ENCODE assay signal across 8 cellular contexts in genomic region chr4:17811078-17811603, GRCh38. TPM values are rescaled to one million over a fixed set of nuclear protein-coding genes. Genes with fewer than 3 reads are reported as not detected.
A peak's percentile ranks its signal among the peaks of the same experiment; 100 is the strongest.
DNase-seq lines count a peak whose midpoint lies in the region; ATAC-seq and TF ChIP-seq lines count a peak whose summit lies in the region.

No MANE protein-coding gene starts in this region.

- H3K4me1 Mint-ChIP-seq in endothelial cell (ENCODE audit: unreplicated experiment): peaks cover 32% of the 10 kb centered on the region
- peaks cover 60% of the 10 kb centered on the region for H3K4me1 Mint-ChIP-seq in nephron progenitor cell

- peak overlapping the region; percentile 99 for H3K4me3 Mint-ChIP-seq in endothelial cell (ENCODE audit: unreplicated experiment)
- H3K4me3 Mint-ChIP-seq in nephron progenitor cell: peak overlapping the region; percentile 100

- ATAC-seq in HG02884 (IDR thresholded peaks at IDR 0.05; ENCODE audit: unreplicated experiment) (peak; percentile 18), Panc1 (peak; percentile 62)

- CTCF ChIA-PET in Panc1 (lab: Charles Lee): no interaction called here

- no TSS peak for BruUV-seq in Panc1 (replicated peaks; lab: Mats Ljungman, UMichigan)

- H3K9me3 ChIP-seq in cardiac muscle cell (ENCODE audit: low read depth): no peaks in the 10 kb centered on the region
- no peaks in the 10 kb centered on the region for H3K9me3 ChIP-seq in Panc1 (ENCODE audit: control insufficient read depth, insufficient read depth, low read depth, low read length)

- H3K36me3 ChIP-seq in cardiac muscle cell: no peaks in the 10 kb centered on the region
- H3K36me3 ChIP-seq in Panc1 (ENCODE audit: control insufficient read depth, insufficient read depth, low read length): peaks cover 13% of the 10 kb centered on the region

- H3K27ac ChIP-seq in cardiac muscle cell (peak overlapping the region; percentile 77), Panc1 (ENCODE audit: low read length) (peak overlapping the region; percentile 93)

- H3K27ac Mint-ChIP-seq in endothelial cell (ENCODE audit: unreplicated experiment) (peak overlapping the region; percentile 1), nephron progenitor cell (peak overlapping the region; percentile 100)

- POLR2A ChIA-PET in Panc1 (lab: Charles Lee): no interaction called here

- H3K9me3 Mint-ChIP-seq in endothelial cell (ENCODE audit: unreplicated experiment): no peaks in the 10 kb centered on the region
- no peaks in the 10 kb centered on the region for H3K9me3 Mint-ChIP-seq in nephron progenitor cell

- intact Hi-C loops in cardiac septum (cut with DNase I) (no loop called here), Panc1 (cut with micrococcal nuclease; ENCODE audit: unreplicated experiment) (no loop called here)

- H3K36me3 Mint-ChIP-seq in endothelial cell (ENCODE audit: low read depth, unreplicated experiment) (peaks cover 6% of the 10 kb centered on the region), nephron progenitor cell (ENCODE audit: low read depth) (peaks cover 47% of the 10 kb centered on the region)

- TF ChIP-seq CTCF in cardiac muscle cell (IDR thresholded peaks at IDR 0.05; ENCODE audit: low read depth, low read length) (no peak), Panc1 (IDR thresholded peaks at IDR 0.05) (no peak), endothelial cell (IDR thresholded peaks at IDR 0.05; ENCODE audit: unreplicated experiment) (no peak), nephron progenitor cell (IDR thresholded peaks at IDR 0.05) (no peak)

- DNase-seq in cardiac muscle cell (ENCODE audit: low read depth in 1 of 2, low spot score in 1 of 2): no peak
- DNase-seq in cardiac septum (ENCODE audit: low spot score): no peak
- DNase-seq in Panc1 (ENCODE audit: low read depth, low spot score): no peak
- DNase-seq in endothelial cell (ENCODE audit: low spot score): no peak
- DNase-seq in nephron progenitor cell: no peak
- no peak for DNase-seq in HT-29 (ENCODE audit: low spot score)
- DNase-seq in SHP77 treated with DMSO at 0.1 percent for 48 hours (lab: John Stamatoyannopoulos, UW): no peak

- H3K27me3 Mint-ChIP-seq in endothelial cell (ENCODE audit: unreplicated experiment): peaks cover 7% of the 10 kb centered on the region
- H3K27me3 Mint-ChIP-seq in nephron progenitor cell (ENCODE audit: low read depth, poor library complexity): no peaks in the 10 kb centered on the region

- in situ Hi-C loops in Panc1 (cut with HindIII; ENCODE audit: low pct_unique_long_range_greater_than_20kb, low sequenced_read_pairs): no loop called here

- H3K4me1 ChIP-seq in cardiac muscle cell (ENCODE audit: low read depth): peaks cover 32% of the 10 kb centered on the region
- peaks cover 8% of the 10 kb centered on the region for H3K4me1 ChIP-seq in Panc1 (ENCODE audit: control insufficient read depth, insufficient read depth, low read length)

- H3K27me3 ChIP-seq in cardiac muscle cell (no peaks in the 10 kb centered on the region), Panc1 (ENCODE audit: control insufficient read depth, insufficient read depth, low read length) (no peaks in the 10 kb centered on the region)

- H3K4me3 ChIP-seq in cardiac muscle cell (peak overlapping the region; percentile 84), Panc1 (ENCODE audit: low read depth in 2 of 2, low read length in 2 of 2) (peak overlapping the region; percentile 69 to 89)

RNA-seq across cellular contexts. Expression of gene NCAPG, which starts 0.4 kb away (rescaled TPM):
- total RNA-seq in cardiac muscle cell (3.5 and 25.1 TPM in 2 replicates), cardiac septum (0.24 TPM), Panc1 (2021; ENCODE audit: unreplicated experiment) (31.0 TPM), endothelial cell (ENCODE audit: unreplicated experiment) (7.1 TPM)
- 5.4 and 24.3 TPM in 2 replicates for polyA plus RNA-seq in cardiac muscle cell
- 7.0 TPM for polyA plus RNA-seq in Panc1 (2012; ENCODE audit: insufficient read length)
- total RNA-seq in HT-29 (2014; rRNA removed; shearing (Covaris generic)): 20.7 and 25.2 TPM in 2 replicates

RNA-seq across cellular contexts. Expression of gene DCAF16, which starts 0.6 kb away (rescaled TPM):
- total RNA-seq in cardiac muscle cell: 33.0 and 76.6 TPM in 2 replicates
- 17.9 and 28.9 TPM in 2 replicates for polyA plus RNA-seq in cardiac muscle cell
- 17.9 TPM for total RNA-seq in cardiac septum
- total RNA-seq in Panc1 (2021; ENCODE audit: unreplicated experiment): 28.6 TPM
- 8.8 TPM for polyA plus RNA-seq in Panc1 (2012; ENCODE audit: insufficient read length)
- 34.2 TPM for total RNA-seq in endothelial cell (ENCODE audit: unreplicated experiment)
- 24.4 and 30.4 TPM in 2 replicates for total RNA-seq in HT-29 (2014; rRNA removed; shearing (Covaris generic))

RNA-seq across cellular contexts. Expression of gene FAM184B, which starts 29.7 kb away (rescaled TPM):
- not detected in 2 replicates for total RNA-seq in cardiac muscle cell
- polyA plus RNA-seq in cardiac muscle cell: 0.10 TPM in 1 of 2 replicates, not detected in the other
- total RNA-seq in cardiac septum: 0.03 TPM
- total RNA-seq in Panc1 (2021; ENCODE audit: unreplicated experiment): 0.03 TPM
- polyA plus RNA-seq in Panc1 (2012; ENCODE audit: insufficient read length): not detected
- total RNA-seq in endothelial cell (ENCODE audit: unreplicated experiment): 0.08 TPM
- total RNA-seq in HT-29 (2014; rRNA removed; shearing (Covaris generic)): not detected in 2 replicates
